1 cellular context compared by ENCODE assay signal in genomic region chr14:64147126-64147790, GRCh38.
TF ChIP-seq lines count a peak whose summit lies in the region.

No MANE protein-coding gene starts in this region.

TF ChIP-seq in GM23338, 12 proteins besides CTCF, POLR2A, EP300 and RAD21 (continued from another document):
- TF ChIP-seq ZNF462 (CRISPR knock-in tag; IDR thresholded peaks at IDR 0.05): no peak
- TF ChIP-seq ZNF331 (CRISPR knock-in tag; IDR thresholded peaks at IDR 0.05; ENCODE audit: low read depth): no peak
- no peak for TF ChIP-seq EZH2phosphoT487 (IDR thresholded peaks at IDR 0.05; ENCODE audit: unreplicated experiment)
- TF ChIP-seq ZNF114 (CRISPR knock-in tag; IDR thresholded peaks at IDR 0.05): no peak
- TF ChIP-seq EZH2 (IDR thresholded peaks at IDR 0.05; ENCODE audit: low read depth, unreplicated experiment): no peak
- TF ChIP-seq, protein P1, sequence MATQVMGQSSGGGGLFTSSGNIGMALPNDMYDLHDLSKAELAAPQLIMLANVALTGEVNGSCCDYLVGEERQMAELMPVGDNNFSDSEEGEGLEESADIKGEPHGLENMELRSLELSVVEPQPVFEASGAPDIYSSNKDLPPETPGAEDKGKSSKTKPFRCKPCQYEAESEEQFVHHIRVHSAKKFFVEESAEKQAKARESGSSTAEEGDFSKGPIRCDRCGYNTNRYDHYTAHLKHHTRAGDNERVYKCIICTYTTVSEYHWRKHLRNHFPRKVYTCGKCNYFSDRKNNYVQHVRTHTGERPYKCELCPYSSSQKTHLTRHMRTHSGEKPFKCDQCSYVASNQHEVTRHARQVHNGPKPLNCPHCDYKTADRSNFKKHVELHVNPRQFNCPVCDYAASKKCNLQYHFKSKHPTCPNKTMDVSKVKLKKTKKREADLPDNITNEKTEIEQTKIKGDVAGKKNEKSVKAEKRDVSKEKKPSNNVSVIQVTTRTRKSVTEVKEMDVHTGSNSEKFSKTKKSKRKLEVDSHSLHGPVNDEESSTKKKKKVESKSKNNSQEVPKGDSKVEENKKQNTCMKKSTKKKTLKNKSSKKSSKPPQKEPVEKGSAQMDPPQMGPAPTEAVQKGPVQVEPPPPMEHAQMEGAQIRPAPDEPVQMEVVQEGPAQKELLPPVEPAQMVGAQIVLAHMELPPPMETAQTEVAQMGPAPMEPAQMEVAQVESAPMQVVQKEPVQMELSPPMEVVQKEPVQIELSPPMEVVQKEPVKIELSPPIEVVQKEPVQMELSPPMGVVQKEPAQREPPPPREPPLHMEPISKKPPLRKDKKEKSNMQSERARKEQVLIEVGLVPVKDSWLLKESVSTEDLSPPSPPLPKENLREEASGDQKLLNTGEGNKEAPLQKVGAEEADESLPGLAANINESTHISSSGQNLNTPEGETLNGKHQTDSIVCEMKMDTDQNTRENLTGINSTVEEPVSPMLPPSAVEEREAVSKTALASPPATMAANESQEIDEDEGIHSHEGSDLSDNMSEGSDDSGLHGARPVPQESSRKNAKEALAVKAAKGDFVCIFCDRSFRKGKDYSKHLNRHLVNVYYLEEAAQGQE (IDR thresholded peaks at IDR 0.05; ENCODE audit: unreplicated experiment): no peak
- TF ChIP-seq POLR2AphosphoS5 (IDR thresholded peaks at IDR 0.05; ENCODE audit: low read depth): no peak
- no peak for TF ChIP-seq JUNB (IDR thresholded peaks at IDR 0.05; ENCODE audit: unreplicated experiment)
- no peak for TF ChIP-seq STAT1 (IDR thresholded peaks at IDR 0.05; ENCODE audit: unreplicated experiment)
- TF ChIP-seq CREB1 (CRISPR knock-in tag; IDR thresholded peaks at IDR 0.05; ENCODE audit: low read depth): no peak
- no peak for TF ChIP-seq ETS1 (IDR thresholded peaks at IDR 0.05)
